In genomic region chr16:3012246-3012645, GRCh38 we compare ENCODE assay signal across 15 cellular contexts. TPM values are rescaled to one million over a fixed set of nuclear protein-coding genes. Genes with fewer than 3 reads are reported as not detected.
DNase-seq lines count a peak whose midpoint lies in the region; ATAC-seq lines count a peak whose summit lies in the region.
"Had no signal": no experiment of that assay in that cellular context is flagged by ENCODE, and none has a peak within 500 bp of the region (broad histone marks: within the 10 kb centered on the region; RNA-seq: fewer than 3 reads in every experiment).

No MANE protein-coding gene starts in this region.

- H3K4me3 ChIP-seq in H7 (ENCODE audit: insufficient read depth, low read depth, low read length): peak overlapping the region; percentile 44
- H3K4me3 ChIP-seq: adrenal gland had no signal

- peak overlapping the region in 2 of 10 donors; percentile 7 to 8 for H3K4me3 Mint-ChIP-seq in naive thymus-derived CD8-positive, alpha-beta T cell

- no peak overlapping the region for H3K27ac Mint-ChIP-seq in naive thymus-derived CD8-positive, alpha-beta T cell
- H3K27ac Mint-ChIP-seq: naive B cell had no signal

- H3K36me3 ChIP-seq in H7 (replicated peaks; ENCODE audit: control insufficient read depth, insufficient read depth, low read length): peaks cover 5% of the 10 kb centered on the region
- H3K36me3 ChIP-seq: adrenal gland had no signal

- H3K36me3 Mint-ChIP-seq in naive thymus-derived CD8-positive, alpha-beta T cell: no peaks in the 10 kb centered on the region
- H3K36me3 Mint-ChIP-seq: naive B cell had no signal

- no peaks in the 10 kb centered on the region for H3K9me3 Mint-ChIP-seq in naive thymus-derived CD8-positive, alpha-beta T cell
- H3K9me3 Mint-ChIP-seq: naive B cell had no signal

- POLR2A ChIA-PET in naive thymus-derived CD8-positive, alpha-beta T cell (lab: Charles Lee): interaction anchor here (0.6 to 10.1 kb wide), 2 partner anchors 13 to 1475 kb away, joined by 3 to 170 read pairs; partner anchors contain the start of genes CLDN6, HCFC1R1, THOC6 and TNFRSF12A

- peaks cover 12% of the 10 kb centered on the region for H3K27me3 ChIP-seq in H7 (ENCODE audit: control insufficient read depth, insufficient read depth, low read length)

- peaks cover 12 to 23% (median 18%) of the 10 kb centered on the region in 4 donors for H3K4me1 Mint-ChIP-seq in naive thymus-derived CD8-positive, alpha-beta T cell

- peak; percentile 36 to 39 for ATAC-seq in naive thymus-derived CD8-positive, alpha-beta T cell
- no peak for ATAC-seq in GM21526 (IDR thresholded peaks at IDR 0.05; ENCODE audit: low FRiP score, unreplicated experiment)

- DNase-seq in H7: peak; percentile 83
- peak; percentile 78 to 95 for DNase-seq in NCI-H187 (lab: John Stamatoyannopoulos, UW)
- peak; percentile 64 for DNase-seq in RPMI8226
- peak in 1 of 10 donors; percentile 53 for DNase-seq in naive thymus-derived CD8-positive, alpha-beta T cell
- DNase-seq in hepatic stellate cell (ENCODE audit: low spot score): no peak
- no peak for DNase-seq in SHP77 treated with DMSO at 0.1 percent for 48 hours (lab: John Stamatoyannopoulos, UW)
- no peak for DNase-seq in activated T-cell treated with anti-CD3 and anti-CD28 coated beads, Interleukin-2, amount 50 U/mL, for 48 hours
- DNase-seq: activated T-cell treated with anti-CD3 and anti-CD28 coated beads for 4 hours, adrenal gland, kidney, naive B cell, NCI-H82 had no signal

- peaks cover 0 to 13% (median 2%) of the 10 kb centered on the region in 5 donors for H3K27me3 Mint-ChIP-seq in naive thymus-derived CD8-positive, alpha-beta T cell

RNA-seq across cellular contexts. Expression of gene CLDN9, which starts 0.5 kb away (rescaled TPM):
- total RNA-seq in H7 (2014; rRNA removed; shearing (Covaris generic)): 0.21 and 0.48 TPM in 2 replicates
- total RNA-seq in naive thymus-derived CD8-positive, alpha-beta T cell: not detected
- polyA plus RNA-seq in naive thymus-derived CD8-positive, alpha-beta T cell: not detected
- total RNA-seq: SK-MEL-5, skeletal muscle tissue had no signal

RNA-seq across cellular contexts. Expression of gene CLDN6, which starts 5.7 kb away (rescaled TPM):
- total RNA-seq in H7 (2014; rRNA removed; shearing (Covaris generic)): 426 and 528 TPM in 2 replicates
- total RNA-seq in naive thymus-derived CD8-positive, alpha-beta T cell: not detected
- not detected for polyA plus RNA-seq in naive thymus-derived CD8-positive, alpha-beta T cell
- total RNA-seq: SK-MEL-5, skeletal muscle tissue had no signal
- polyA plus RNA-seq: adrenal gland had no signal

RNA-seq across cellular contexts. Expression of gene TNFRSF12A, which starts 7.9 kb away (rescaled TPM):
- total RNA-seq in H7 (2014; rRNA removed; shearing (Covaris generic)): 144 and 171 TPM in 2 replicates
- under 1 TPM in 1 of 2 experiments, not detected in 1; 0.57 TPM for total RNA-seq in naive thymus-derived CD8-positive, alpha-beta T cell
- polyA plus RNA-seq in naive thymus-derived CD8-positive, alpha-beta T cell: under 1 TPM in 1 of 3 donors, not detected in 2; 0.33 TPM

RNA-seq across cellular contexts. Expression of gene HCFC1R1, which starts 11.5 kb away (rescaled TPM):
- 114 and 156 TPM in 2 replicates for total RNA-seq in H7 (2014; rRNA removed; shearing (Covaris generic))
- total RNA-seq in naive thymus-derived CD8-positive, alpha-beta T cell: 10 to 100 TPM; 14.0 to 15.1 TPM
- polyA plus RNA-seq in naive thymus-derived CD8-positive, alpha-beta T cell: 10 to 100 TPM; 13.1 to 16.5 (median 16.5) TPM

RNA-seq across cellular contexts. Expression of gene THOC6, which starts 11.6 kb away (rescaled TPM):
- total RNA-seq in H7 (2014; rRNA removed; shearing (Covaris generic)): 69.1 and 81.4 TPM in 2 replicates
- total RNA-seq in naive thymus-derived CD8-positive, alpha-beta T cell: 10 to 100 TPM; 24.2 to 24.9 TPM
- 10 to 100 TPM; 45.2 to 59.0 (median 58.8) TPM for polyA plus RNA-seq in naive thymus-derived CD8-positive, alpha-beta T cell

Comparison
In these comparisons a context has a peak if more than half of its experiments do, and no peak if none do; other contexts are left out.
1. DNase-seq: peak in H7 (single experiment), NCI-H187 (2 of 2) and RPMI8226 (single experiment); none in hepatic stellate cell (single experiment), SHP77 treated with DMSO at 0.1 percent for 48 hours (single experiment) and activated T-cell treated with anti-CD3 and anti-CD28 coated beads, Interleukin-2, amount 50 U/mL, for 48 hours (0 of 2).
2. RNA of gene CLDN6, which starts 5.7 kb away (total RNA-seq): 426 to 528 TPM in H7; not detected in naive thymus-derived CD8-positive, alpha-beta T cell; every median in the first group is over 100 times any median in the second.
3. RNA of gene TNFRSF12A, which starts 7.9 kb away (total RNA-seq): 144 to 171 TPM in H7; 0.57 TPM in naive thymus-derived CD8-positive, alpha-beta T cell; every median in the first group is over 10 times any median in the second.